ENCODE assay signal across 26 cellular contexts in genomic region chr18:7341581-7342337, GRCh38.
"Had no signal": no experiment of that assay in that cellular context is flagged by ENCODE, and none has a peak within 500 bp of the region (broad histone marks: within the 10 kb centered on the region; RNA-seq: fewer than 3 reads in every experiment).

No MANE protein-coding gene starts in this region.

- FAIRE-seq: colon, endothelial cell of umbilical vein, kidney had no signal

- H3K27ac ChIP-seq: coronary artery, dorsolateral prefrontal cortex, esophagus squamous epithelium, gastrocnemius medialis, heart right ventricle, left ventricle myocardium inferior, lower lobe of right lung had no signal

- H3K4me1 ChIP-seq: esophagus squamous epithelium, gastrocnemius medialis, heart right ventricle, left ventricle myocardium inferior, lower lobe of right lung had no signal

- H3K27me3 ChIP-seq: esophagus squamous epithelium, gastrocnemius medialis, heart right ventricle had no signal

- H3K4me3 ChIP-seq: coronary artery, dorsolateral prefrontal cortex, esophagus squamous epithelium, gastrocnemius medialis, heart right ventricle, left ventricle myocardium inferior, lower lobe of right lung, mucosa of descending colon had no signal

- H3K9me3 ChIP-seq: esophagus squamous epithelium, gastrocnemius medialis, heart right ventricle, left ventricle myocardium inferior, lower lobe of right lung, mucosa of descending colon had no signal

- DNase-seq: dermis blood vessel endothelial cell; dorsolateral prefrontal cortex; effector CD4-positive, alpha-beta T cell; effector memory CD4-positive, alpha-beta T cell; esophagus squamous epithelium; foreskin fibroblast; foreskin melanocyte; gastrocnemius medialis; glutamatergic neuron; head of caudate nucleus; heart right ventricle; hippocampal formation; immature natural killer cell; islet precursor cell; kidney; kidney glomerular epithelial cell; left colon; left ventricle myocardium inferior; lower lobe of right lung; mesenchymal stem cell; mucosa of descending colon; naive B cell had no signal

- H3K36me3 ChIP-seq: esophagus squamous epithelium, gastrocnemius medialis, heart right ventricle, left ventricle myocardium inferior, lower lobe of right lung had no signal

- ATAC-seq: gastrocnemius medialis, heart right ventricle, left colon, left lobe of liver, lower lobe of right lung, mucosa of descending colon had no signal
